ENCODE assay signal across 30 cellular contexts in the genomic region with DNA sequence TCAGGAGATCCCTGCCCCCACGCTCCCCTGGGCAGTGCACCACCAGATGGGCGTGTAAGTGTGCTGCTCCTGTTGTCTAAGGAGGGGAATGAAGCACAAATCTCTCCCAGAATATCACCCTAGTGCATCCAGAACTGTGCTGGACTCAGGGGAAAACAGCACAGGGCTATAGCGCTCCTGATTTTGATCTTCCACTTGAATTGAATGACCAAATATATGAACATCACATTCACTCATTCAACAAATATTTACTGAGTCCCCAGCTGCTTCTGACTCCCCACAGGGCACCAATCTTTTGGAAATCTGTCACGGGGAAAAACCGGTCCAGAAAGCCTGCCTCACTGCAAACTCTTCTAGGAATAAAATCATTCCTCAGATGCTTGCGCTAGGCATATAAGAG. TPM values are rescaled to one million over a fixed set of nuclear protein-coding genes. Genes with fewer than 3 reads are reported as not detected.
"Had no signal": no experiment of that assay in that cellular context is flagged by ENCODE, and none has a peak within 500 bp of the region (broad histone marks: within the 10 kb centered on the region; RNA-seq: fewer than 3 reads in every experiment).

No MANE protein-coding gene starts in this region.

- H3K4me1 ChIP-seq: ascending aorta, foreskin keratinocyte had no signal

- H3K36me3 ChIP-seq: adrenal gland, ascending aorta, neural progenitor cell, sigmoid colon, stomach, suprapubic skin, tibial nerve had no signal

- DNase-seq: activated CD4-positive, alpha-beta T cell treated with anti-CD3 and anti-CD28 coated beads, Interleukin-2, amount 50 U/mL, for 4 hours; activated CD8-positive, alpha-beta memory T cell treated with anti-CD3 and anti-CD28 coated beads for 24 hours; activated CD8-positive, alpha-beta memory T cell treated with anti-CD3 and anti-CD28 coated beads, Interleukin-2, amount 50 U/mL, for 4 hours; activated naive CD4-positive, alpha-beta T cell; activated T-cell treated with anti-CD3 and anti-CD28 coated beads, Interleukin-2, amount 50 U/mL, for 24 hours; adrenal gland; effector memory CD4-positive, alpha-beta T cell; naive thymus-derived CD8-positive, alpha-beta T cell; retina; sigmoid colon; stimulated activated CD4-positive, alpha-beta T cell treated with anti-CD3 and anti-CD28 coated beads, Interleukin-15, amount 100 ng/mL, for 24 hours; stomach had no signal

- H3K27ac ChIP-seq: adrenal gland, ascending aorta, foreskin keratinocyte, neural progenitor cell, sigmoid colon, stomach, suprapubic skin, tibial nerve had no signal

- H3K27me3 ChIP-seq: adrenal gland had no signal

- H3K9ac ChIP-seq: neural progenitor cell had no signal

- H3K9me3 ChIP-seq: adrenal gland, ascending aorta, sigmoid colon, stomach, suprapubic skin, tibial nerve had no signal

- H3K4me3 ChIP-seq: adrenal gland, ascending aorta, lung, neural progenitor cell, sigmoid colon, smooth muscle cell, stomach, suprapubic skin, tibial nerve had no signal

- H2AFZ ChIP-seq: neural progenitor cell had no signal

- ATAC-seq: left lobe of liver; naive thymus-derived CD8-positive, alpha-beta T cell; stimulated activated memory B cell treated with anti-CD40 and anti-IgM and Interleukin-4, amounts not matched to agents 10 μg/mL and 1 μg/mL and 100 μg/mL, for 72 hours; WTC11 had no signal

- H3K4me2 ChIP-seq: neural progenitor cell, smooth muscle cell had no signal

- FAIRE-seq: colon, TTC549, urothelium cell line had no signal

RNA-seq across cellular contexts. Expression of a gene that starts 2.4 kb away (rescaled TPM):
- total RNA-seq: ascending aorta, dermis microvascular lymphatic vessel endothelial cell, foreskin keratinocyte, glomerular endothelial cell, kidney epithelial cell, left lobe of liver, lung, omental fat pad, progenitor cell of endocrine pancreas, tibial nerve had no signal

RNA-seq across cellular contexts. Expression of a gene that starts 16.2 kb away (rescaled TPM):
- total RNA-seq: ascending aorta, dermis microvascular lymphatic vessel endothelial cell, foreskin keratinocyte, kidney epithelial cell, left lobe of liver, omental fat pad, progenitor cell of endocrine pancreas, smooth muscle cell, WTC11 had no signal
